17 cellular contexts compared by ENCODE assay signal in genomic region chrX:46635186-46635585, GRCh38.
DNase-seq lines count a peak whose midpoint lies in the region; ATAC-seq and TF ChIP-seq lines count a peak whose summit lies in the region.
"Had no signal": no experiment of that assay in that cellular context is flagged by ENCODE, and none has a peak within 500 bp of the region (broad histone marks: within the 10 kb centered on the region; RNA-seq: fewer than 3 reads in every experiment).

No MANE protein-coding gene starts in this region.

- H3K4me3 ChIP-seq in OCI-LY3 (ENCODE audit: low read length) (no peak overlapping the region), uterus (no peak overlapping the region)

- H3K36me3 ChIP-seq in OCI-LY3 (replicated peaks; ENCODE audit: low read depth, low read length) = peaks cover 17% of the 10 kb centered on the region
- H3K36me3 ChIP-seq in uterus = no peaks in the 10 kb centered on the region

- H3K9ac ChIP-seq in OCI-LY3 (ENCODE audit: low read length) = no peak overlapping the region

- H3K36me3 Mint-ChIP-seq in activated T-cell treated with anti-CD3 and anti-CD28 coated beads, Interleukin-2, amount 50 U/mL, for 24 hours (ENCODE audit: low read depth) = peaks cover 20% of the 10 kb centered on the region
- peaks cover 26% of the 10 kb centered on the region for H3K36me3 Mint-ChIP-seq in activated naive CD8-positive, alpha-beta T cell treated with anti-CD3 and anti-CD28 coated beads for 36 hours
- peaks cover 32 to 41% of the 10 kb centered on the region in 2 donors for H3K36me3 Mint-ChIP-seq in stimulated activated naive B cell treated with anti-CD40 and anti-IgM and Interleukin-4, amounts not matched to agents 10 μg/mL and 1 μg/mL and 100 μg/mL, for 72 hours
- H3K36me3 Mint-ChIP-seq: CD4-positive, alpha-beta memory T cell had no signal

- H3K4me3 Mint-ChIP-seq in activated T-cell treated with anti-CD3 and anti-CD28 coated beads, Interleukin-2, amount 50 U/mL, for 24 hours = no peak overlapping the region
- H3K4me3 Mint-ChIP-seq in activated naive CD8-positive, alpha-beta T cell treated with anti-CD3 and anti-CD28 coated beads for 36 hours = peak overlapping the region; percentile 4
- H3K4me3 Mint-ChIP-seq in stimulated activated naive B cell treated with anti-CD40 and anti-IgM and Interleukin-4, amounts not matched to agents 10 μg/mL and 1 μg/mL and 100 μg/mL, for 72 hours = peak overlapping the region in 1 of 2 donors; percentile 11
- H3K4me3 Mint-ChIP-seq: B cell had no signal

- H3K9me3 Mint-ChIP-seq in activated T-cell treated with anti-CD3 and anti-CD28 coated beads, Interleukin-2, amount 50 U/mL, for 24 hours = no peaks in the 10 kb centered on the region
- H3K9me3 Mint-ChIP-seq in activated naive CD8-positive, alpha-beta T cell treated with anti-CD3 and anti-CD28 coated beads for 36 hours = peaks cover 1% of the 10 kb centered on the region
- H3K9me3 Mint-ChIP-seq in stimulated activated naive B cell treated with anti-CD40 and anti-IgM and Interleukin-4, amounts not matched to agents 10 μg/mL and 1 μg/mL and 100 μg/mL, for 72 hours = no peaks in the 10 kb centered on the region
- H3K9me3 Mint-ChIP-seq: CD4-positive, alpha-beta memory T cell had no signal

- H3K27me3 Mint-ChIP-seq in activated T-cell treated with anti-CD3 and anti-CD28 coated beads, Interleukin-2, amount 50 U/mL, for 24 hours = peaks cover 48% of the 10 kb centered on the region
- peaks cover 2% of the 10 kb centered on the region for H3K27me3 Mint-ChIP-seq in activated naive CD8-positive, alpha-beta T cell treated with anti-CD3 and anti-CD28 coated beads for 36 hours
- H3K27me3 Mint-ChIP-seq in stimulated activated naive B cell treated with anti-CD40 and anti-IgM and Interleukin-4, amounts not matched to agents 10 μg/mL and 1 μg/mL and 100 μg/mL, for 72 hours = no peaks in the 10 kb centered on the region
- H3K27me3 Mint-ChIP-seq: B cell; CD4-positive, alpha-beta memory T cell had no signal

- H3K27ac ChIP-seq in OCI-LY3 (ENCODE audit: low read length) = no peak overlapping the region
- H3K27ac ChIP-seq in uterus = no peak overlapping the region

- no peaks in the 10 kb centered on the region for H3K79me2 ChIP-seq in OCI-LY3 (ENCODE audit: low read length)

- peak overlapping the region; percentile 38; the same call in 1 of the 2 replicates for H3K4me2 ChIP-seq in OCI-LY3 (ENCODE audit: low read length)

- intact Hi-C loops in uterus (cut with DNase I; ENCODE audit: low total_unique reads) = no loop called here

- no peaks in the 10 kb centered on the region for H4K20me1 ChIP-seq in OCI-LY3 (ENCODE audit: insufficient read depth, low read length)

- no peak for TF ChIP-seq CTCF in OCI-LY3 (IDR thresholded peaks at IDR 0.05; ENCODE audit: low read depth, low read length)
- TF ChIP-seq CTCF in uterus (IDR thresholded peaks at IDR 0.05) = no peak

- H3K27me3 ChIP-seq in OCI-LY3 (ENCODE audit: low read depth, low read length) (0 out of 2 replicates have a peak, but pooled peaks cover 8% of the 10 kb centered on the region), uterus (no peaks in the 10 kb centered on the region)

- H2AFZ ChIP-seq in OCI-LY3 (ENCODE audit: low read depth, low read length) = no peak overlapping the region

- H3K9me3 ChIP-seq in OCI-LY3 (ENCODE audit: insufficient read depth, low read length) (no peaks in the 10 kb centered on the region), uterus (no peaks in the 10 kb centered on the region)

- DNase-seq in activated T-cell treated with anti-CD3 and anti-CD28 coated beads, Interleukin-2, amount 50 U/mL, for 24 hours = no peak
- DNase-seq in activated T-cell treated with anti-CD3 and anti-CD28 coated beads, Interleukin-2, amount 50 U/mL, for 48 hours = no peak
- DNase-seq in activated naive CD8-positive, alpha-beta T cell treated with anti-CD3 and anti-CD28 coated beads for 36 hours = no peak
- DNase-seq in stimulated activated naive B cell treated with anti-CD40 and anti-IgM and Interleukin-4, amounts not matched to agents 10 μg/mL and 1 μg/mL and 100 μg/mL, for 72 hours = no peak
- no peak for DNase-seq in uterus
- DNase-seq in OCI-M1 (lab: John Stamatoyannopoulos, UW) = no peak
- DNase-seq: ACHN; CD4-positive, alpha-beta memory T cell; DMS79; KG1; NCI-H1105; NCI-H187; NCI-H82; SHP77 had no signal

- H3K4me1 Mint-ChIP-seq in activated T-cell treated with anti-CD3 and anti-CD28 coated beads, Interleukin-2, amount 50 U/mL, for 24 hours (ENCODE audit: low read depth) = peaks cover 36% of the 10 kb centered on the region
- H3K4me1 Mint-ChIP-seq in activated naive CD8-positive, alpha-beta T cell treated with anti-CD3 and anti-CD28 coated beads for 36 hours = peaks cover 21% of the 10 kb centered on the region
- peaks cover 14 to 35% of the 10 kb centered on the region in 2 donors for H3K4me1 Mint-ChIP-seq in stimulated activated naive B cell treated with anti-CD40 and anti-IgM and Interleukin-4, amounts not matched to agents 10 μg/mL and 1 μg/mL and 100 μg/mL, for 72 hours

- H3K4me1 ChIP-seq in OCI-LY3 (ENCODE audit: low read length) = peaks cover 42% of the 10 kb centered on the region
- no peaks in the 10 kb centered on the region for H3K4me1 ChIP-seq in uterus

- peak overlapping the region; percentile 41 for H3K27ac Mint-ChIP-seq in activated T-cell treated with anti-CD3 and anti-CD28 coated beads, Interleukin-2, amount 50 U/mL, for 24 hours
- H3K27ac Mint-ChIP-seq in activated naive CD8-positive, alpha-beta T cell treated with anti-CD3 and anti-CD28 coated beads for 36 hours = peak overlapping the region; percentile 31
- peak overlapping the region; percentile 59 for H3K27ac Mint-ChIP-seq in stimulated activated naive B cell treated with anti-CD40 and anti-IgM and Interleukin-4, amounts not matched to agents 10 μg/mL and 1 μg/mL and 100 μg/mL, for 72 hours
- H3K27ac Mint-ChIP-seq: CD4-positive, alpha-beta memory T cell had no signal

- ATAC-seq in stimulated activated naive B cell treated with anti-CD40 and anti-IgM and Interleukin-4, amounts not matched to agents 10 μg/mL and 1 μg/mL and 100 μg/mL, for 72 hours (replicated peaks) = no peak
- ATAC-seq in GM21423 (IDR thresholded peaks at IDR 0.05; ENCODE audit: unreplicated experiment) = no peak

- no peak for TF ChIP-seq POLR2A in uterus (IDR thresholded peaks at IDR 0.05)
